In the genomic region with DNA sequence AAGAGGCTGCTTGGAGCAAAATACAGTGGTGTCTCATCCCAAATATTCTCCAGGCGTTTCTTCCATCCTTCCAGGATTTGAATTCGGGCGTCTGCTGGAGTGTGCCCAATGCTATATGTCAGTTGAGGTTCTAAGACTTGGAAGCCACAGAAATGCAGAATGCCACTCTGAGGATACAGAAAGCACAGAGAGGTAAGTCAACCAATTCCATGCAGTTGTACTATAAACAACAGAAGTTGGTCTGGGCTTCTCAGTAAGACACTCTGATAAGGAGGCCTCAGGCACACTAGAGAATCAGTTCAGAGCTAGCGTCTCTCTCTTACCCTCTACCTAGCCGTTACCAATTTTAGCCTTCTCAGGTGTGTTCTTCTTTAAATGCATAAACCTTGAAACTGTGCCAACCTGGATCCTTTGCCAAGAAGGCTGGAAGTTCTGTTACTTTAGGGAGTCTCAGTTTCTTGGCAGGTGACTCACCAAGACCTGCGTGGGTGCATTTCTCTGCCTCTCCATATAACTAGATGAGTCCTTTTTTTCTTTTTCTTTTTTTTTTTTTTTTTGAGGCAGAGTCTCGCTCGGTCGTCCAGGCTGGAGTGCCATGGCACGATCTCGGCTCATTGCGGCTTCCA, we compare ENCODE assay signal across 12 cellular contexts. TPM values are rescaled to one million over a fixed set of nuclear protein-coding genes. Genes with fewer than 3 reads are reported as not detected.
DNase-seq lines count a peak whose midpoint lies in the region; ATAC-seq, FAIRE-seq and TF ChIP-seq lines count a peak whose summit lies in the region.
"Had no signal": no experiment of that assay in that cellular context is flagged by ENCODE, and none has a peak within 500 bp of the region (broad histone marks: within the 10 kb centered on the region; RNA-seq: fewer than 3 reads in every experiment).

No MANE protein-coding gene starts in this region.

- no peak overlapping the region for H3K27ac Mint-ChIP-seq in astrocyte (ENCODE audit: unreplicated experiment)

- H3K36me3 Mint-ChIP-seq in astrocyte (ENCODE audit: low read depth, unreplicated experiment) = peaks cover 14% of the 10 kb centered on the region
- H3K36me3 Mint-ChIP-seq: IgD-negative memory B cell had no signal

- peak overlapping the region; percentile 47 for H3K9ac ChIP-seq in astrocyte (ENCODE audit: low read length)

- no peaks in the 10 kb centered on the region for H3K79me2 ChIP-seq in astrocyte (ENCODE audit: insufficient read depth, low read length)

- H3K4me1 ChIP-seq in astrocyte (ENCODE audit: insufficient read depth, low read length) = peaks cover 19% of the 10 kb centered on the region
- peaks cover 35 to 45% of the 10 kb centered on the region in 2 donors for H3K4me1 ChIP-seq in thyroid gland

- H3K9me3 Mint-ChIP-seq in astrocyte (ENCODE audit: unreplicated experiment) = no peaks in the 10 kb centered on the region
- H3K9me3 Mint-ChIP-seq: activated naive CD8-positive, alpha-beta T cell treated with anti-CD3 and anti-CD28 coated beads, Interleukin-2, amount 10 ng/mL, durations not matched to agents 7 days and 5 days; CD8-positive, alpha-beta memory T cell; IgD-negative memory B cell had no signal

- H3K4me2 ChIP-seq in astrocyte (ENCODE audit: low read length) = peak overlapping the region; percentile 72

- H4K20me1 ChIP-seq in astrocyte (ENCODE audit: insufficient read depth, low read length) = peaks cover 3% of the 10 kb centered on the region

- peak; percentile 24 to 74 for ATAC-seq in left cardiac atrium
- ATAC-seq in Right ventricle myocardium superior (ENCODE audit: poor library complexity) = no peak
- no peak for ATAC-seq in GM21717 (IDR thresholded peaks at IDR 0.05; ENCODE audit: unreplicated experiment)

- H2AFZ ChIP-seq in astrocyte (ENCODE audit: low read depth, low read length) = no peak overlapping the region

- intact Hi-C loops in left cardiac atrium (cut with DNase I) = loop anchor here (2.0 to 5.0 kb wide), 2 partner anchors 41 to 44 kb away; a partner anchor contains a TSS
- intact Hi-C loops in Right ventricle myocardium superior (cut with DNase I) = no loop called here
- intact Hi-C loops in thyroid gland (cut with DNase I) = loop anchor here (5.0 kb wide), 1 partner anchor 46 kb away; no protein-coding TSS in a partner anchor

- H3K4me3 Mint-ChIP-seq in astrocyte (ENCODE audit: unreplicated experiment) = no peak overlapping the region
- H3K4me3 Mint-ChIP-seq: activated naive CD8-positive, alpha-beta T cell treated with anti-CD3 and anti-CD28 coated beads, Interleukin-2, amount 10 ng/mL, durations not matched to agents 7 days and 5 days; CD8-positive, alpha-beta memory T cell; IgD-negative memory B cell had no signal

- H3K9me3 ChIP-seq in astrocyte (ENCODE audit: insufficient read depth, low read depth, low read length) (no peaks in the 10 kb centered on the region), thyroid gland (no peaks in the 10 kb centered on the region)

- 42 to 48% methylated on average over 12 of the region's 12 CpGs for WGBS in thyroid gland, 2 donors

- TF ChIP-seq CTCF in astrocyte (IDR thresholded peaks at IDR 0.05; ENCODE audit: insufficient read depth, low read depth, low read length) (no peak), kidney epithelial cell (IDR thresholded peaks at IDR 0.05; ENCODE audit: insufficient read depth, low read length, poor library complexity, severe bottlenecking) (no peak), thyroid gland (IDR thresholded peaks at IDR 0.05) (peak in 1 of 6 experiments; percentile 16)

- peak in 1 of 2 donors; percentile 39 for TF ChIP-seq POLR2A in thyroid gland (IDR thresholded peaks at IDR 0.05)

- no peaks in the 10 kb centered on the region for H3K4me1 Mint-ChIP-seq in astrocyte (ENCODE audit: low read depth, unreplicated experiment)

- H3K36me3 ChIP-seq in astrocyte (ENCODE audit: insufficient read depth, low read length) (peaks cover 41% of the 10 kb centered on the region), kidney epithelial cell (ENCODE audit: control insufficient read depth, insufficient read depth, low read length) (no peaks in the 10 kb centered on the region), thyroid gland (peaks cover 31 to 43% of the 10 kb centered on the region in 2 donors)

- no peak overlapping the region for H3K4me3 ChIP-seq in astrocyte (ENCODE audit: insufficient read depth, low read depth, low read length)
- H3K4me3 ChIP-seq in kidney epithelial cell (ENCODE audit: low read depth, low read length) = no peak overlapping the region
- H3K4me3 ChIP-seq in thyroid gland (replicated peaks in 1 of 3) = no peak overlapping the region

- no peaks in the 10 kb centered on the region for H3K27me3 Mint-ChIP-seq in astrocyte (ENCODE audit: low read depth, unreplicated experiment)
- H3K27me3 Mint-ChIP-seq: activated naive CD8-positive, alpha-beta T cell treated with anti-CD3 and anti-CD28 coated beads, Interleukin-2, amount 10 ng/mL, durations not matched to agents 7 days and 5 days; CD8-positive, alpha-beta memory T cell; IgD-negative memory B cell had no signal

- FAIRE-seq in astrocyte (lab: Jason Lieb, UNC) = no peak

- no peak for DNase-seq in left cardiac atrium
- no peak for DNase-seq in Right ventricle myocardium superior
- peak; percentile 92 for DNase-seq in astrocyte (ENCODE audit: low read depth)
- DNase-seq in kidney epithelial cell (ENCODE audit: low read depth) = peak; percentile 63
- peak; percentile 95 to 96 for DNase-seq in thyroid gland
- no peak for DNase-seq in COLO829 (ENCODE audit: low spot score)
- no peak for DNase-seq in midbrain (lab: John Stamatoyannopoulos, UW)
- DNase-seq: activated naive CD8-positive, alpha-beta T cell treated with anti-CD3 and anti-CD28 coated beads, Interleukin-2, amount 10 ng/mL, durations not matched to agents 7 days and 5 days; CD8-positive, alpha-beta memory T cell; NK-92 treated with Interleukin-12 subunit alpha and Interleukin-12 subunit beta, amount 100 ng/mL, for 24 hours had no signal

- H3K27me3 ChIP-seq in astrocyte (ENCODE audit: insufficient read depth, low read length) (no peaks in the 10 kb centered on the region), kidney epithelial cell (ENCODE audit: control insufficient read depth, insufficient read depth, low read length) (no peaks in the 10 kb centered on the region), thyroid gland (no peaks in the 10 kb centered on the region)

- peak overlapping the region; percentile 55 for H3K27ac ChIP-seq in astrocyte (ENCODE audit: low read depth, low read length)
- peak overlapping the region; percentile 73 to 81 (median 79) for H3K27ac ChIP-seq in thyroid gland

RNA-seq across cellular contexts. Expression of a gene that starts 15.1 kb away (rescaled TPM):
- total RNA-seq in left cardiac atrium (10 to 100 TPM; 36.3 to 50.6 TPM), Right ventricle myocardium superior (45.8 TPM), astrocyte (61.0 and 74.5 TPM in 2 replicates), kidney epithelial cell (38.7 and 72.7 TPM in 2 replicates), thyroid gland (1,000 to 10,000 TPM in 1 of 4 donors, 100 to 1,000 TPM in 3; 321 to 1,811 (median 577) TPM)

RNA-seq across cellular contexts. Expression of a gene that starts 43.5 kb away (rescaled TPM):
- total RNA-seq in left cardiac atrium (10 to 100 TPM; 16.5 to 22.8 TPM), Right ventricle myocardium superior (15.6 TPM), astrocyte (41.9 and 46.0 TPM in 2 replicates), kidney epithelial cell (52.2 and 54.1 TPM in 2 replicates), thyroid gland (10 to 100 TPM; 37.4 to 51.2 (median 43.1) TPM)

RNA-seq across cellular contexts. Expression of a gene that starts 50.9 kb away (rescaled TPM):
- total RNA-seq in left cardiac atrium (10 to 100 TPM; 19.4 to 19.5 TPM), Right ventricle myocardium superior (21.7 TPM), astrocyte (26.4 and 28.7 TPM in 2 replicates), kidney epithelial cell (40.7 and 40.9 TPM in 2 replicates), thyroid gland (10 to 100 TPM; 35.9 to 72.1 (median 47.7) TPM)

Comparison
In these comparisons a context has a peak if more than half of its experiments do, and no peak if none do; other contexts are left out.
1. ATAC-seq: peak in left cardiac atrium (2 of 2); none in Right ventricle myocardium superior (single experiment) and GM21717 (single experiment).
2. DNase-seq: peak in astrocyte (single experiment), kidney epithelial cell (single experiment) and thyroid gland (2 of 2); none in left cardiac atrium (single experiment), Right ventricle myocardium superior (single experiment), COLO829 (single experiment) and midbrain (single experiment).